Comparison of ENCODE assay signal across 16 cellular contexts in genomic region chr7:130927564-130927963, GRCh38.
DNase-seq lines count a peak whose midpoint lies in the region; ATAC-seq and TF ChIP-seq lines count a peak whose summit lies in the region.
"Had no signal": no experiment of that assay in that cellular context is flagged by ENCODE, and none has a peak within 500 bp of the region (broad histone marks: within the 10 kb centered on the region; RNA-seq: fewer than 3 reads in every experiment).

No MANE protein-coding gene starts in this region.

- TF ChIP-seq CTCF in upper lobe of left lung (IDR thresholded peaks at IDR 0.05) (no peak), ovary (IDR thresholded peaks at IDR 0.05) (no peak)

- no peak for TF ChIP-seq POLR2A in upper lobe of left lung (IDR thresholded peaks at IDR 0.05)
- TF ChIP-seq POLR2A in ovary (IDR thresholded peaks at IDR 0.05): no peak

- H3K9me3 ChIP-seq in upper lobe of left lung (no peaks in the 10 kb centered on the region), ovary (no peaks in the 10 kb centered on the region)
- H3K9me3 ChIP-seq: left lung, transverse colon had no signal

- WGBS in upper lobe of left lung, 2 donors: 93 to 99% methylated on average over 6 to 9 of the region's 9 CpGs
- 94 to 95% (median 95%) methylated on average over 9 of the region's 9 CpGs for WGBS in ovary, 3 donors

- H3K36me3 ChIP-seq in upper lobe of left lung (peaks cover 0 to 4% (median 0%) of the 10 kb centered on the region in 4 donors), ovary (no peaks in the 10 kb centered on the region)
- H3K36me3 ChIP-seq: left lung, transverse colon, WERI-Rb-1 had no signal

- H3K27ac ChIP-seq in upper lobe of left lung (peak overlapping the region in 3 of 4 donors; percentile 0 to 64 (median 17)), ovary (no peak overlapping the region)
- H3K27ac ChIP-seq: SK-N-MC, WERI-Rb-1 had no signal

- no peak for DNase-seq in activated naive CD4-positive, alpha-beta T cell treated with anti-CD3 and anti-CD28 coated beads, Interleukin-2, amount 10 ng/mL, durations not matched to agents 7 days and 5 days
- DNase-seq in activated naive CD4-positive, alpha-beta T cell (lab: John Stamatoyannopoulos, UW): no peak
- no peak for DNase-seq in memory B cell (ENCODE audit: low spot score in 2 of 2)
- no peak for DNase-seq in upper lobe of left lung
- DNase-seq in ovary: no peak
- DNase-seq: dermis blood vessel endothelial cell, left lung, NCI-H146, NCI-H524, retina, transverse colon, WERI-Rb-1 had no signal

- CTCF ChIA-PET in activated naive CD4-positive, alpha-beta T cell treated with anti-CD3 and anti-CD28 coated beads, Interleukin-2, amount 10 ng/mL, durations not matched to agents 7 days and 5 days (lab: Charles Lee): interaction anchor here (1.0 to 1.2 kb wide), 2 partner anchors 9 to 31 kb away, joined by 3 to 5 read pairs; no protein-coding TSS in a partner anchor

- H3K27ac Mint-ChIP-seq in activated naive CD4-positive, alpha-beta T cell treated with anti-CD3 and anti-CD28 coated beads, Interleukin-2, amount 10 ng/mL, durations not matched to agents 7 days and 5 days: peak overlapping the region; percentile 87
- H3K27ac Mint-ChIP-seq in activated T-helper 17 cell treated with anti-CD3 and anti-CD28 coated beads, Interleukin-2, amount 50 U/mL, for 72 hours: peak overlapping the region; percentile 92
- H3K27ac Mint-ChIP-seq in memory B cell: peak overlapping the region; percentile 98

- TF ChIP-seq EP300 in upper lobe of left lung (IDR thresholded peaks at IDR 0.05): no peak
- TF ChIP-seq EP300 in ovary (IDR thresholded peaks at IDR 0.05): no peak

- H3K4me3 ChIP-seq in upper lobe of left lung: no peak overlapping the region
- no peak overlapping the region for H3K4me3 ChIP-seq in ovary
- H3K4me3 ChIP-seq: left lung, SK-N-MC, transverse colon had no signal

- H3K27me3 ChIP-seq in upper lobe of left lung: no peaks in the 10 kb centered on the region
- no peaks in the 10 kb centered on the region for H3K27me3 ChIP-seq in ovary
- H3K27me3 ChIP-seq: left lung, transverse colon had no signal

- H3K9me3 Mint-ChIP-seq in activated naive CD4-positive, alpha-beta T cell treated with anti-CD3 and anti-CD28 coated beads, Interleukin-2, amount 10 ng/mL, durations not matched to agents 7 days and 5 days: no peaks in the 10 kb centered on the region
- no peaks in the 10 kb centered on the region for H3K9me3 Mint-ChIP-seq in activated T-helper 17 cell treated with anti-CD3 and anti-CD28 coated beads, Interleukin-2, amount 50 U/mL, for 72 hours
- H3K9me3 Mint-ChIP-seq in memory B cell: no peaks in the 10 kb centered on the region

- H3K4me3 Mint-ChIP-seq in activated naive CD4-positive, alpha-beta T cell treated with anti-CD3 and anti-CD28 coated beads, Interleukin-2, amount 10 ng/mL, durations not matched to agents 7 days and 5 days: no peak overlapping the region
- peak overlapping the region; percentile 91 for H3K4me3 Mint-ChIP-seq in activated T-helper 17 cell treated with anti-CD3 and anti-CD28 coated beads, Interleukin-2, amount 50 U/mL, for 72 hours
- peak overlapping the region; percentile 59 for H3K4me3 Mint-ChIP-seq in memory B cell

- no peaks in the 10 kb centered on the region for H3K27me3 Mint-ChIP-seq in activated naive CD4-positive, alpha-beta T cell treated with anti-CD3 and anti-CD28 coated beads, Interleukin-2, amount 10 ng/mL, durations not matched to agents 7 days and 5 days
- no peaks in the 10 kb centered on the region for H3K27me3 Mint-ChIP-seq in activated T-helper 17 cell treated with anti-CD3 and anti-CD28 coated beads, Interleukin-2, amount 50 U/mL, for 72 hours
- H3K27me3 Mint-ChIP-seq in memory B cell: no peaks in the 10 kb centered on the region

- H3K36me3 Mint-ChIP-seq in activated naive CD4-positive, alpha-beta T cell treated with anti-CD3 and anti-CD28 coated beads, Interleukin-2, amount 10 ng/mL, durations not matched to agents 7 days and 5 days: peaks cover 53% of the 10 kb centered on the region
- H3K36me3 Mint-ChIP-seq in activated T-helper 17 cell treated with anti-CD3 and anti-CD28 coated beads, Interleukin-2, amount 50 U/mL, for 72 hours (ENCODE audit: low read depth): peaks cover 100% of the 10 kb centered on the region
- H3K36me3 Mint-ChIP-seq in memory B cell: peaks cover 8% of the 10 kb centered on the region

- no peak for ATAC-seq in activated T-helper 17 cell treated with anti-CD3 and anti-CD28 coated beads, Interleukin-2, amount 50 U/mL, for 72 hours (replicated peaks)
- ATAC-seq in memory B cell (ENCODE audit: low read depth) (no peak), upper lobe of left lung (ENCODE audit: low FRiP score in 2 of 2) (no peak), GM21360 (IDR thresholded peaks at IDR 0.05; ENCODE audit: unreplicated experiment) (no peak), GM19455 (IDR thresholded peaks at IDR 0.05; ENCODE audit: unreplicated experiment) (no peak)
- ATAC-seq: left lung had no signal

- intact Hi-C loops in ovary (cut with DNase I): no loop called here

- peaks cover 87% of the 10 kb centered on the region for H3K4me1 Mint-ChIP-seq in activated naive CD4-positive, alpha-beta T cell treated with anti-CD3 and anti-CD28 coated beads, Interleukin-2, amount 10 ng/mL, durations not matched to agents 7 days and 5 days
- H3K4me1 Mint-ChIP-seq in activated T-helper 17 cell treated with anti-CD3 and anti-CD28 coated beads, Interleukin-2, amount 50 U/mL, for 72 hours: peaks cover 67% of the 10 kb centered on the region
- H3K4me1 Mint-ChIP-seq in memory B cell: peaks cover 42% of the 10 kb centered on the region

- peaks cover 50 to 65% (median 58%) of the 10 kb centered on the region in 4 donors for H3K4me1 ChIP-seq in upper lobe of left lung
- H3K4me1 ChIP-seq in ovary (ENCODE audit: insufficient read depth): peaks cover 7% of the 10 kb centered on the region

Comparison
In these comparisons a context has a peak if more than half of its experiments do, and no peak if none do; other contexts are left out.
1. H3K27ac ChIP-seq: peak in upper lobe of left lung (3 of 4); none in ovary (0 of 2).
2. Peak in every context shown above with its lines, with median percentiles within 50 percentile points of each other: H3K27ac Mint-ChIP-seq.